Comparison of ENCODE assay signal across 8 cellular contexts in genomic region chr10:84195044-84195830, GRCh38. TPM values are rescaled to one million over a fixed set of nuclear protein-coding genes. Genes with fewer than 3 reads are reported as not detected.
A peak's percentile ranks its signal among the peaks of the same experiment; 100 is the strongest.
DNase-seq lines count a peak whose midpoint lies in the region; ATAC-seq and TF ChIP-seq lines count a peak whose summit lies in the region.

No MANE protein-coding gene starts in this region.

- dilution Hi-C loops in IMR-90 (cut with HindIII; ENCODE audit: low sequenced_read_pairs, unreplicated experiment), result no loop called here

- no peak for TF ChIP-seq RAD21 in IMR-90 (IDR thresholded peaks at IDR 0.05; ENCODE audit: low read length)

- no peak for TF ChIP-seq CTCF in IMR-90 (conservative IDR thresholded peaks at IDR 0.05; ENCODE audit: low read depth, low read length)
- no peak for TF ChIP-seq CTCF in esophagus muscularis mucosa (IDR thresholded peaks at IDR 0.05)
- TF ChIP-seq CTCF in psoas muscle (IDR thresholded peaks at IDR 0.05), result no peak

- peak overlapping the region; percentile 58 for H2AFZ ChIP-seq in IMR-90 (replicated peaks; ENCODE audit: low read length, poor library complexity)

- TF ChIP-seq EP300 in esophagus muscularis mucosa (IDR thresholded peaks at IDR 0.05), result no peak

- no peak overlapping the region for H3K9ac ChIP-seq in IMR-90 (ENCODE audit: low read depth, low read length)

- BruUV-seq in IMR-90 (replicated peaks; lab: Mats Ljungman, UMichigan), result no TSS peak

- DNase-seq in IMR-90 (no peak), esophagus muscularis mucosa (ENCODE audit: extremely low spot score) (no peak), psoas muscle (no peak), NCI-H226 (no peak)
- no peak for DNase-seq in T-helper 2 cell treated with Interferon-gamma antibody and Interleukin-4, amounts not matched to agents 5 μg/mL and 100 μg/mL, for 36 hours (ENCODE audit: low spot score)

- CTCF ChIA-PET in IMR-90 (lab: Yijun Ruan, JAX), result no interaction called here

- H4K20me1 ChIP-seq in IMR-90 (ENCODE audit: insufficient read depth, low read length), result no peaks in the 10 kb centered on the region

- H4K8ac ChIP-seq in IMR-90 (ENCODE audit: low read depth in 2 of 2, low read length in 2 of 2), result no peak overlapping the region

- peaks cover 5% of the 10 kb centered on the region for H3K4me1 Mint-ChIP-seq in T-helper 2 cell treated with Interferon-gamma antibody and Interleukin-4, amounts not matched to agents 5 μg/mL and 100 μg/mL, for 36 hours (ENCODE audit: low read depth)

- no peak overlapping the region for H2BK5ac ChIP-seq in IMR-90 (ENCODE audit: low read depth, low read length, poor library complexity, severe bottlenecking)

- 16% methylated on average over 12 of the region's 43 CpGs; no CpG with 5 or more reads in 1 of the 2 experiments for WGBS in IMR-90 (ENCODE audit: extremely low coverage in 2 of 2, insufficient read length in 1 of 2), 2 experiments
- WGBS in esophagus muscularis mucosa, result 37% methylated on average over 16 of the region's 43 CpGs
- 25 to 28% (median 27%) methylated on average over 39 to 43 of the region's 43 CpGs for WGBS in psoas muscle, 3 donors

- H3K4me3 ChIP-seq in IMR-90 (ENCODE audit: insufficient read depth, low read depth, low read length) (no peak overlapping the region), esophagus muscularis mucosa (peak overlapping the region; percentile 51 to 56 (median 52)), psoas muscle (peak overlapping the region; percentile 57)

- H3K9me3 ChIP-seq in IMR-90 (ENCODE audit: control insufficient read depth, insufficient read depth, low read length) (no peaks in the 10 kb centered on the region), esophagus muscularis mucosa (no peaks in the 10 kb centered on the region), psoas muscle (no peaks in the 10 kb centered on the region)

- no peak overlapping the region for H2BK20ac ChIP-seq in IMR-90 (ENCODE audit: low read depth, low read length)

- H3K4me3 Mint-ChIP-seq in T-helper 2 cell treated with Interferon-gamma antibody and Interleukin-4, amounts not matched to agents 5 μg/mL and 100 μg/mL, for 36 hours, result no peak overlapping the region

- H3K9me1 ChIP-seq in IMR-90 (ENCODE audit: insufficient read depth, low read length), result no peaks in the 10 kb centered on the region

- H3K27me3 ChIP-seq in IMR-90 (ENCODE audit: control insufficient read depth, insufficient read depth, low read length) (peaks cover 53% of the 10 kb centered on the region), esophagus muscularis mucosa (peaks cover 0 to 79% (median 23%) of the 10 kb centered on the region in 4 donors), psoas muscle (ENCODE audit: insufficient read depth in 3 of 3, low read length in 2 of 3) (peaks cover 0 to 61% (median 18%) of the 10 kb centered on the region in 3 donors)

- no peak overlapping the region for H3K4ac ChIP-seq in IMR-90 (ENCODE audit: low read depth, low read length)

- no peak overlapping the region for H3K56ac ChIP-seq in IMR-90 (ENCODE audit: extremely low read depth, insufficient read depth, low read length)

- H3K23ac ChIP-seq in IMR-90 (ENCODE audit: low read depth, low read length), result no peak overlapping the region; the same call in 1 of the 2 replicates

- H3K27ac ChIP-seq in IMR-90 (ENCODE audit: insufficient read depth, low read length) (no peak overlapping the region), esophagus muscularis mucosa (replicated peaks in 1 of 4) (no peak overlapping the region), psoas muscle (no peak overlapping the region)

- H3K4me1 ChIP-seq in IMR-90 (ENCODE audit: control insufficient read depth, insufficient read depth, low read length) (peaks cover 2% of the 10 kb centered on the region; the same call in 1 of the 2 replicates), esophagus muscularis mucosa (peaks cover 6 to 19% (median 15%) of the 10 kb centered on the region in 4 donors), psoas muscle (no peaks in the 10 kb centered on the region)

- POLR2A ChIA-PET in IMR-90 (lab: Charles Lee; ENCODE audit: unreplicated experiment), result no interaction called here

- no peak overlapping the region for H2AK9ac ChIP-seq in IMR-90 (replicated peaks; ENCODE audit: low read depth, low read length, poor library complexity)

- H3K27ac Mint-ChIP-seq in T-helper 2 cell treated with Interferon-gamma antibody and Interleukin-4, amounts not matched to agents 5 μg/mL and 100 μg/mL, for 36 hours, result no peak overlapping the region

- peaks cover 52% of the 10 kb centered on the region for H3K27me3 Mint-ChIP-seq in T-helper 2 cell treated with Interferon-gamma antibody and Interleukin-4, amounts not matched to agents 5 μg/mL and 100 μg/mL, for 36 hours (ENCODE audit: low read depth)

- H3K9me3 Mint-ChIP-seq in T-helper 2 cell treated with Interferon-gamma antibody and Interleukin-4, amounts not matched to agents 5 μg/mL and 100 μg/mL, for 36 hours, result no peaks in the 10 kb centered on the region

- no peaks in the 10 kb centered on the region for H3K36me3 ChIP-seq in IMR-90 (ENCODE audit: control insufficient read depth, insufficient read depth, low read length)
- H3K36me3 ChIP-seq in esophagus muscularis mucosa, result no peaks in the 10 kb centered on the region
- no peaks in the 10 kb centered on the region for H3K36me3 ChIP-seq in psoas muscle (ENCODE audit: insufficient read depth in 1 of 2, low read depth in 1 of 2)

- H3K36me3 Mint-ChIP-seq in T-helper 2 cell treated with Interferon-gamma antibody and Interleukin-4, amounts not matched to agents 5 μg/mL and 100 μg/mL, for 36 hours (ENCODE audit: low read depth), result no peaks in the 10 kb centered on the region

- H3K18ac ChIP-seq in IMR-90 (ENCODE audit: low read depth, low read length), result no peak overlapping the region

- no peak overlapping the region for H2AK5ac ChIP-seq in IMR-90 (ENCODE audit: low read depth, low read length)

- peak; percentile 2 for ATAC-seq in GM18511 (IDR thresholded peaks at IDR 0.05; ENCODE audit: unreplicated experiment)
- no peak for ATAC-seq in IMR-90 (ENCODE audit: low read depth)
- ATAC-seq in psoas muscle, result no peak
- no peak for ATAC-seq in GM18505 (IDR thresholded peaks at IDR 0.05; ENCODE audit: unreplicated experiment)
- no peak for ATAC-seq in GM21447 (IDR thresholded peaks at IDR 0.05; ENCODE audit: unreplicated experiment)

- H3K14ac ChIP-seq in IMR-90 (replicated peaks; ENCODE audit: low read depth, low read length), result no peak overlapping the region

- H4K91ac ChIP-seq in IMR-90 (ENCODE audit: insufficient read depth, low read depth, low read length), result no peak overlapping the region

- no peaks in the 10 kb centered on the region for H3K79me1 ChIP-seq in IMR-90 (ENCODE audit: low read depth in 1 of 2, low read length in 2 of 2)

- no peak for TF ChIP-seq POLR2A in IMR-90 (IDR thresholded peaks at IDR 0.05; ENCODE audit: low read depth, low read length)
- TF ChIP-seq POLR2A in esophagus muscularis mucosa (IDR thresholded peaks at IDR 0.05; ENCODE audit: low read depth), result no peak
- no peak for TF ChIP-seq POLR2A in GM18505 (IDR thresholded peaks at IDR 0.05; ENCODE audit: borderline replicate concordance, extremely low read depth, insufficient read depth, insufficient read length)

- no peak overlapping the region for H4K5ac ChIP-seq in IMR-90 (ENCODE audit: low read depth, low read length)

- no peak overlapping the region for H2BK15ac ChIP-seq in IMR-90 (ENCODE audit: low read depth, low read length)

- H3K4me2 ChIP-seq in IMR-90 (ENCODE audit: low read depth, low read length), result no peak overlapping the region

- intact Hi-C loops in IMR-90 (cut with micrococcal nuclease), result no loop called here
- intact Hi-C loops in esophagus muscularis mucosa (cut with DNase I), result no loop called here
- intact Hi-C loops in psoas muscle (cut with DNase I), result no loop called here

- no peak overlapping the region for H2BK120ac ChIP-seq in IMR-90 (ENCODE audit: low read depth, low read length)

- in situ Hi-C loops in IMR-90 (cut with MboI; ENCODE audit: low sequenced_read_pairs), result no loop called here

TF ChIP-seq in IMR-90, 13 proteins besides CTCF, POLR2A, EP300 and RAD21 (continues in another document):
- TF ChIP-seq CEBPB (IDR thresholded peaks at IDR 0.05; ENCODE audit: low read depth, low read length), result no peak
- no peak for TF ChIP-seq BHLHE40 (IDR thresholded peaks at IDR 0.05; ENCODE audit: low read depth, low read length)
- TF ChIP-seq MAZ (IDR thresholded peaks at IDR 0.05; ENCODE audit: borderline replicate concordance, low read depth, low read length), result no peak

RNA-seq across cellular contexts. Expression of gene CDHR1, which starts 0.9 kb away (rescaled TPM):
- not detected in 2 replicates for total RNA-seq in IMR-90 (2012; rRNA removed)
- not detected in 2 replicates for polyA plus RNA-seq in IMR-90 (2012; rRNA removed)
- polyA plus RNA-seq in IMR-90 (2012; cell fraction: cytosol; rRNA removed), result not detected in 2 replicates
- 0.02 TPM in 1 of 2 replicates, not detected in the other for polyA plus RNA-seq in IMR-90 (2012; cell fraction: nucleus; rRNA removed; ENCODE audit: low replicate concordance)
- total RNA-seq in esophagus muscularis mucosa, result under 1 TPM in 3 of 4 donors, not detected in 1; under 0.01 to 0.17 (median 0.06) TPM
- under 1 TPM in 1 of 4 donors, not detected in 3; 0.37 TPM for total RNA-seq in psoas muscle
- under 1 TPM in 1 of 3 donors, not detected in 2; 0.03 TPM for polyA plus RNA-seq in psoas muscle

RNA-seq across cellular contexts. Expression of gene GPR15LG, which starts 21.6 kb away (rescaled TPM):
- total RNA-seq in IMR-90 (2012; rRNA removed), result not detected in 2 replicates
- not detected in 2 replicates for polyA plus RNA-seq in IMR-90 (2012; rRNA removed)
- not detected in 2 replicates for polyA plus RNA-seq in IMR-90 (2012; cell fraction: cytosol; rRNA removed)
- polyA plus RNA-seq in IMR-90 (2012; cell fraction: nucleus; rRNA removed; ENCODE audit: low replicate concordance), result not detected in 2 replicates
- not detected for total RNA-seq in esophagus muscularis mucosa
- not detected for total RNA-seq in psoas muscle
- under 1 TPM in 2 of 3 donors, not detected in 1; 0.09 to 0.15 TPM for polyA plus RNA-seq in psoas muscle

RNA-seq across cellular contexts. Expression of gene LRIT2, which starts 30.1 kb away (rescaled TPM):
- total RNA-seq in IMR-90 (2012; rRNA removed), result not detected in 2 replicates
- not detected in 2 replicates for polyA plus RNA-seq in IMR-90 (2012; rRNA removed)
- polyA plus RNA-seq in IMR-90 (2012; cell fraction: cytosol; rRNA removed), result not detected in 2 replicates
- polyA plus RNA-seq in IMR-90 (2012; cell fraction: nucleus; rRNA removed; ENCODE audit: low replicate concordance), result not detected in 2 replicates
- total RNA-seq in esophagus muscularis mucosa, result under 1 TPM in 1 of 4 donors, not detected in 3; 0.19 TPM
- total RNA-seq in psoas muscle, result not detected
- not detected for polyA plus RNA-seq in psoas muscle

RNA-seq across cellular contexts. Expression of gene LRIT1, which starts 46.1 kb away (rescaled TPM):
- total RNA-seq in IMR-90 (2012; rRNA removed), result not detected in 2 replicates
- not detected in 2 replicates for polyA plus RNA-seq in IMR-90 (2012; rRNA removed)
- polyA plus RNA-seq in IMR-90 (2012; cell fraction: cytosol; rRNA removed), result not detected in 2 replicates
- not detected in 2 replicates for polyA plus RNA-seq in IMR-90 (2012; cell fraction: nucleus; rRNA removed; ENCODE audit: low replicate concordance)
- total RNA-seq in esophagus muscularis mucosa, result not detected
- total RNA-seq in psoas muscle, result not detected
- not detected for polyA plus RNA-seq in psoas muscle

RNA-seq across cellular contexts. Expression of gene RGR, which starts 49.6 kb away (rescaled TPM):
- total RNA-seq in IMR-90 (2012; rRNA removed) (not detected in 2 replicates), esophagus muscularis mucosa (1 to 10 TPM in 2 of 4 donors, under 1 TPM in 1, not detected in 1; 0.33 to 2.5 (median 1.4) TPM), psoas muscle (not detected)
- polyA plus RNA-seq in IMR-90 (2012; rRNA removed) (not detected in 2 replicates), psoas muscle (under 1 TPM; 0.10 to 0.28 (median 0.25) TPM)
- not detected in 2 replicates for polyA plus RNA-seq in IMR-90 (2012; cell fraction: cytosol; rRNA removed)
- not detected in 2 replicates for polyA plus RNA-seq in IMR-90 (2012; cell fraction: nucleus; rRNA removed; ENCODE audit: low replicate concordance)
